Comparison of ENCODE assay signal across 8 cellular contexts in the genomic region with DNA sequence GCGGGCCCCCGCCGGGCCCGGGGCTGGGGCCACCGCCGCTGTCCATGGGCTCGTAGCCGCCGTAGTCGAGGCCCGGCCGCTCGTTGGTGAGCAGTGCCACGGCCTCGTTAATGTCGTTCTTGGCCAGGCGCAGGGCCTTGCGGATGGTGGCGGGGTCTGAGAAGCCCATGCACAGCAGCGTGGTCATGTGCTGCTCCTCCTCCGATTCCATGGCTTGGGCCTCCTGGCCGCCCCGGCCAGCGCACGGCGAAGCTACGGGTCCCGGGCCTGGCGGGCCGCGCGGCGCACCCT. TPM values are rescaled to one million over a fixed set of nuclear protein-coding genes. Genes with fewer than 3 reads are reported as not detected.
DNase-seq lines count a peak whose midpoint lies in the region; ATAC-seq and TF ChIP-seq lines count a peak whose summit lies in the region.

No MANE protein-coding gene starts in this region.

- H3K4me3 Mint-ChIP-seq in activated CD8-positive, alpha-beta T cell treated with anti-CD3 and anti-CD28 coated beads for 36 hours: peak overlapping the region; percentile 83

- peaks cover 38% of the 10 kb centered on the region for H3K4me1 ChIP-seq in neuron (ENCODE audit: insufficient read depth, low read length)

- H3K27me3 Mint-ChIP-seq in activated CD8-positive, alpha-beta T cell treated with anti-CD3 and anti-CD28 coated beads for 36 hours: no peaks in the 10 kb centered on the region

- H3K9me3 Mint-ChIP-seq in activated CD8-positive, alpha-beta T cell treated with anti-CD3 and anti-CD28 coated beads for 36 hours: no peaks in the 10 kb centered on the region

- no peaks in the 10 kb centered on the region for H3K9me3 ChIP-seq in neuron (ENCODE audit: low read length)

- POLR2A ChIA-PET in activated CD8-positive, alpha-beta T cell treated with anti-CD3 and anti-CD28 coated beads for 36 hours (lab: Charles Lee): interaction anchor here (1.0 to 1.5 kb wide), 6 partner anchors 12 to 71 kb away, joined by 3 to 6 read pairs (median 4); no protein-coding TSS in a partner anchor

- ATAC-seq in GM21367 (IDR thresholded peaks at IDR 0.05; ENCODE audit: unreplicated experiment) (peak; percentile 17), HG03565 (IDR thresholded peaks at IDR 0.05; ENCODE audit: unreplicated experiment) (peak; percentile 10)
- ATAC-seq in activated CD8-positive, alpha-beta T cell treated with anti-CD3 and anti-CD28 coated beads for 36 hours: peak; percentile 8

- peaks cover 17% of the 10 kb centered on the region for H3K36me3 Mint-ChIP-seq in activated CD8-positive, alpha-beta T cell treated with anti-CD3 and anti-CD28 coated beads for 36 hours (ENCODE audit: low read depth)

- peaks cover 62% of the 10 kb centered on the region for H3K4me1 Mint-ChIP-seq in activated CD8-positive, alpha-beta T cell treated with anti-CD3 and anti-CD28 coated beads for 36 hours (ENCODE audit: low read depth)

- H3K4me3 ChIP-seq in foreskin fibroblast (ENCODE audit: low read depth in 1 of 2, low read length in 2 of 2) (peak overlapping the region; percentile 84 to 89), neuron (ENCODE audit: low read length) (peak overlapping the region; percentile 73)

- peak overlapping the region; percentile 51 for H3K27ac Mint-ChIP-seq in activated CD8-positive, alpha-beta T cell treated with anti-CD3 and anti-CD28 coated beads for 36 hours

- H3K36me3 ChIP-seq in neuron (ENCODE audit: insufficient read depth, low read length): no peaks in the 10 kb centered on the region

- intact Hi-C loops in activated CD8-positive, alpha-beta T cell treated with anti-CD3 and anti-CD28 coated beads for 36 hours (cut with micrococcal nuclease): loop anchor here (5.0 kb wide), 3 partner anchors 42 to 73 kb away; no protein-coding TSS in a partner anchor

- no peak for TF ChIP-seq CTCF in activated CD8-positive, alpha-beta T cell treated with anti-CD3 and anti-CD28 coated beads for 36 hours (IDR thresholded peaks at IDR 0.05)
- no peak for TF ChIP-seq CTCF in foreskin fibroblast (IDR thresholded peaks at IDR 0.05; ENCODE audit: low read depth, low read length)

- peak overlapping the region; percentile 85 for H2AFZ ChIP-seq in neuron (ENCODE audit: low read depth, low read length)

- CTCF ChIA-PET in activated CD8-positive, alpha-beta T cell treated with anti-CD3 and anti-CD28 coated beads for 36 hours (lab: Charles Lee): interaction anchor here (1.4 to 2.6 kb wide), 2 partner anchors 14 to 63 kb away, joined by 3 to 8 read pairs; no protein-coding TSS in a partner anchor

- DNase-seq in EL: peak; percentile 59
- DNase-seq in activated CD8-positive, alpha-beta T cell treated with anti-CD3 and anti-CD28 coated beads for 36 hours: no peak
- peak in 1 of 2 donors; percentile 66 for DNase-seq in foreskin fibroblast
- no peak for DNase-seq in NCI-H345 treated with DMSO at 0.1 percent for 48 hours (lab: John Stamatoyannopoulos, UW; ENCODE audit: unreplicated experiment)
- no peak for DNase-seq in GOT3 (lab: John Stamatoyannopoulos, UW)

- H3K27me3 ChIP-seq in neuron (ENCODE audit: insufficient read depth, low read length): no peaks in the 10 kb centered on the region

RNA-seq across cellular contexts. Expression of a gene that starts 0.3 kb away (rescaled TPM):
- 10 to 100 TPM; 39.4 to 47.0 TPM for total RNA-seq in activated CD8-positive, alpha-beta T cell treated with anti-CD3 and anti-CD28 coated beads for 36 hours
